ENCODE assay signal across 8 cellular contexts in the genomic region with DNA sequence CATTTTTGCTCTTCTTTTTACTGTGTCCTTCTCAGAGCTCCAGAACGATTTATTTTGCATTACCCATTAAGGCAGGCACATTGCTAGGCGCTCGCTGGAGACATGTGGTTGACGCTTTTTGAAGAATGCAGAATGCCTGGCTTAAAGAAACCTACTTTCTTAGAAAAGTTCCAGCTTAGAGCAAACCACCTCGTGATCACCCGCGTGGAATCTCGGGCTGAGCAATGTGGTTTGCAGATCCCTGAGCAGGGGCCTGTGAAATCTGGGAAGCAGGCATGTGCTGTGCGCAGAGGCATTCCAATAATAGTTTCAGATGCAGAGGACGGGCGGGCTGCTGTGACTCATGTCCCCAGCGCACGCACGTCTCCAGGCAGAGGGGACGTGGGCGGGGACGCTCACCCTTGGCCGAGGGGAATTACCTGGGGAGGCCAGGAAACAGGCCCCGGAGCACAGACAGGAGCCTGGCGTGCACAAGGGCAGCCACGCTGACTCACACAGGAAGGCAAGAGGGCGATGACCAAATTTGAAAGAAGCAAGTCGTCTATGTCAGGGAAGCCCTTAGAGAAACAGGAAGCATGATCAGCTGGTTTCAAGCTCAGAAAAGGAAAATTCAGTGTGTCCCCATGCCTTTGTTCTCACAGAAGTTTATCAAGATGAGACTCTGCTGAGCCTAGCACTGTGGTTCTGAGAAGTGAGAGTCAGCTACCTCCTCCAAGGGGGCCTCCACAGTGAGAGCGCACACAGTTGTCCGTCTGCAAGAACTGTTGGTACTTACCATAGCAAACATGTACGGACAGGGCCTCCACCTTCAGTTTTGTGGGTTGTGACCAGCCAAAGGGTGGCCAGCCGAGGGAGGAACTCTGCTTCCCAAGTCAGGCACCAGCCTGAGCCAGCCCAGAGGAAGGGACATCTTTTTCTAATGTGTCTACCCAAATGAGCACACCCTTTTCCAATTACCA.
A peak's percentile ranks its signal among the peaks of the same experiment; 100 is the strongest.
DNase-seq lines count a peak whose midpoint lies in the region; TF ChIP-seq lines count a peak whose summit lies in the region.

No MANE protein-coding gene starts in this region.

- H3K27ac ChIP-seq in dorsolateral prefrontal cortex: peak overlapping the region in 56 of 59 donors; percentile 1 to 89 (median 63)
- H3K27ac ChIP-seq in mesendoderm (ENCODE audit: low read depth, low read length): no peak overlapping the region

- H3K27ac Mint-ChIP-seq in activated CD4-positive, alpha-beta memory T cell treated with anti-CD3 and anti-CD28 coated beads for 36 hours: peak overlapping the region; percentile 77

- POLR2A ChIA-PET in activated CD4-positive, alpha-beta memory T cell treated with anti-CD3 and anti-CD28 coated beads for 36 hours (lab: Charles Lee): interaction anchor here (0.8 to 2.5 kb wide), 7 partner anchors 9 to 219 kb away, joined by 3 to 12 read pairs (median 4); partner anchors contain the start of gene PIK3R1

- H2BK120ac ChIP-seq in mesendoderm (ENCODE audit: low read depth, low read length): no peak overlapping the region

- H3K56ac ChIP-seq in mesendoderm (ENCODE audit: low read length): no peak overlapping the region

- no peak overlapping the region for H2AK5ac ChIP-seq in mesendoderm (ENCODE audit: low read length)

- peak overlapping the region in 1 of 59 donors; percentile 5 for H3K4me3 ChIP-seq in dorsolateral prefrontal cortex
- H3K4me3 ChIP-seq in mesendoderm (ENCODE audit: low read length): no peak overlapping the region

- H3K9me3 Mint-ChIP-seq in activated CD4-positive, alpha-beta memory T cell treated with anti-CD3 and anti-CD28 coated beads for 36 hours: peaks cover 2% of the 10 kb centered on the region

- peak; percentile 98 for DNase-seq in Daoy (ENCODE audit: low read depth)
- peak; percentile 98 for DNase-seq in H4 (ENCODE audit: low spot score)
- DNase-seq in Kasumi-1 (lab: John Stamatoyannopoulos, UW): peak; percentile 97 to 98
- peak; percentile 98 for DNase-seq in activated CD4-positive, alpha-beta memory T cell treated with anti-CD3 and anti-CD28 coated beads for 36 hours
- peak in 9 of 10 donors; percentile 30 to 87 (median 65) for DNase-seq in dorsolateral prefrontal cortex
- DNase-seq in mesendoderm: peak; percentile 71
- DNase-seq in stimulated activated CD8-positive, alpha-beta memory T cell treated with anti-CD3 and anti-CD28 coated beads, Interleukin-15, amount 100 ng/mL, for 24 hours (ENCODE audit: low read depth): peak; percentile 73
- no peak for DNase-seq in OCI-M2 (lab: John Stamatoyannopoulos, UW; ENCODE audit: unreplicated experiment)

- H3K23ac ChIP-seq in mesendoderm (ENCODE audit: low read length): no peak overlapping the region

- H3K27me3 Mint-ChIP-seq in activated CD4-positive, alpha-beta memory T cell treated with anti-CD3 and anti-CD28 coated beads for 36 hours: peaks cover 2% of the 10 kb centered on the region

- no peaks in the 10 kb centered on the region for H3K36me3 Mint-ChIP-seq in activated CD4-positive, alpha-beta memory T cell treated with anti-CD3 and anti-CD28 coated beads for 36 hours

- no peaks in the 10 kb centered on the region for H3K36me3 ChIP-seq in mesendoderm (ENCODE audit: control insufficient read depth, insufficient read depth, low read length)

- H3K18ac ChIP-seq in mesendoderm (ENCODE audit: low read length): no peak overlapping the region

- no peak overlapping the region for H4K5ac ChIP-seq in mesendoderm (ENCODE audit: low read length)

- H3K4me3 Mint-ChIP-seq in activated CD4-positive, alpha-beta memory T cell treated with anti-CD3 and anti-CD28 coated beads for 36 hours: peak overlapping the region; percentile 42

- no peaks in the 10 kb centered on the region for H3K79me2 ChIP-seq in mesendoderm (ENCODE audit: control insufficient read depth, insufficient read depth, low read length)

- no peak overlapping the region for H2BK5ac ChIP-seq in mesendoderm (ENCODE audit: low read length)

- no peak overlapping the region for H2BK15ac ChIP-seq in mesendoderm (replicated peaks; ENCODE audit: low read depth)

- no peak for TF ChIP-seq CTCF in dorsolateral prefrontal cortex (IDR thresholded peaks at IDR 0.05 in 54 of 56, conservative IDR thresholded peaks at IDR 0.05 in 2 of 56; ENCODE audit: low read depth in 1 of 56, partially characterized antibody in 56 of 56)

- peaks cover 53% of the 10 kb centered on the region for H3K4me1 Mint-ChIP-seq in activated CD4-positive, alpha-beta memory T cell treated with anti-CD3 and anti-CD28 coated beads for 36 hours (ENCODE audit: low read depth)

- H3K27me3 ChIP-seq in dorsolateral prefrontal cortex (no peaks in the 10 kb centered on the region), mesendoderm (ENCODE audit: insufficient read depth, low read length, poor library complexity) (no peaks in the 10 kb centered on the region)

- intact Hi-C loops in activated CD4-positive, alpha-beta memory T cell treated with anti-CD3 and anti-CD28 coated beads for 36 hours (cut with micrococcal nuclease): loop anchor here (1.0 to 10.0 kb wide), 13 partner anchors 9 to 1429 kb away; no protein-coding TSS in a partner anchor
- intact Hi-C loops in dorsolateral prefrontal cortex (cut with DNase I): no loop called here

- H3K4ac ChIP-seq in mesendoderm (ENCODE audit: low read depth, low read length): peak overlapping the region; percentile 17

- no peaks in the 10 kb centered on the region for H3K79me1 ChIP-seq in mesendoderm (ENCODE audit: low read length)

- H3K4me1 ChIP-seq in mesendoderm (ENCODE audit: control insufficient read depth, low read depth, low read length): no peaks in the 10 kb centered on the region

- CTCF ChIA-PET in activated CD4-positive, alpha-beta memory T cell treated with anti-CD3 and anti-CD28 coated beads for 36 hours (lab: Charles Lee): interaction anchor here (1.0 to 2.7 kb wide), 4 partner anchors 27 to 154 kb away, joined by 3 to 20 read pairs (median 6); no protein-coding TSS in a partner anchor

- no CpG with 5 or more reads among the region's 27 CpGs for WGBS in mesendoderm (ENCODE audit: extremely low coverage, insufficient coverage, low lambda C conversion rate)

- no peak overlapping the region for H4K8ac ChIP-seq in mesendoderm (ENCODE audit: low read depth, low read length)

- no peak overlapping the region for H3K4me2 ChIP-seq in mesendoderm (ENCODE audit: low read length)

- no peak overlapping the region for H3K9ac ChIP-seq in mesendoderm (ENCODE audit: low read length)
